ENCODE assay signal across 13 cellular contexts in the genomic region with DNA sequence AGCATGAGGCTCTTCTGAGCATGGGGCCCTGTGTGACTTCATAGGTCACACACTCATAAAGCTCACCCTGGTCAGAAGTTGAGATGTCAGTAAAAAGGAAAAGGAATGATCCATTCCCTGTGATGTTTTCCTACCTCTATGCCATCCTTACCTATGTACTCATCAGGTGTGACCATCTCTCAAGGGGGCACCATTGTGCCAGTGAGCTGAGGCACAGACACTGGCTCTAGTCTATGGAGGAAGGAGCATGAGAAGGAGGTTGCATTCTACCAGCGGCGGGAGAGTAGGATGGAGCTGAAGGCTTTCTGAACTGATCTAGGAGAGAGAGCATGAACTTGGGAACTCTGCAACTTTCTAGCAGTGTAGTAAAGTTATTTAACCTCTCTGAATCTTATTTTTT.
"Had no signal": no experiment of that assay in that cellular context is flagged by ENCODE, and none has a peak within 500 bp of the region (broad histone marks: within the 10 kb centered on the region; RNA-seq: fewer than 3 reads in every experiment).

No MANE protein-coding gene starts in this region.

- H3K27ac Mint-ChIP-seq: activated naive CD4-positive, alpha-beta T cell treated with anti-CD3 and anti-CD28 coated beads for 36 hours; naive thymus-derived CD4-positive, alpha-beta T cell; stimulated activated memory B cell treated with anti-CD40 and anti-IgM and Interleukin-4, amounts not matched to agents 10 μg/mL and 1 μg/mL and 100 μg/mL, for 72 hours had no signal

- H3K4me3 ChIP-seq: adrenal gland, lung, right atrium auricular region, tibial nerve had no signal

- H3K27ac ChIP-seq: adrenal gland, right atrium auricular region, tibial nerve had no signal

- H3K4me3 Mint-ChIP-seq: activated naive CD4-positive, alpha-beta T cell treated with anti-CD3 and anti-CD28 coated beads for 36 hours; naive thymus-derived CD4-positive, alpha-beta T cell; stimulated activated memory B cell treated with anti-CD40 and anti-IgM and Interleukin-4, amounts not matched to agents 10 μg/mL and 1 μg/mL and 100 μg/mL, for 72 hours had no signal

- H3K36me3 ChIP-seq: adrenal gland, right atrium auricular region had no signal

- H3K4me1 Mint-ChIP-seq: naive thymus-derived CD4-positive, alpha-beta T cell; stimulated activated memory B cell treated with anti-CD40 and anti-IgM and Interleukin-4, amounts not matched to agents 10 μg/mL and 1 μg/mL and 100 μg/mL, for 72 hours had no signal

- FAIRE-seq: small intestine had no signal

- H3K9me3 ChIP-seq: adrenal gland had no signal

- DNase-seq: activated CD4-positive, alpha-beta T cell treated with anti-CD3 and anti-CD28 coated beads, Interleukin-2, amount 50 U/mL, for 48 hours; activated CD8-positive, alpha-beta memory T cell treated with anti-CD3 and anti-CD28 coated beads, Interleukin-2, amount 50 U/mL, for 48 hours; activated naive CD4-positive, alpha-beta T cell treated with anti-CD3 and anti-CD28 coated beads for 36 hours; erythroblast; hippocampal formation; naive thymus-derived CD4-positive, alpha-beta T cell; small intestine had no signal

- ATAC-seq: activated CD4-positive, CD25-positive, alpha-beta regulatory T cell treated with anti-CD3 and anti-CD28 coated beads, Interleukin-2, amount 50 U/mL, for 24 hours; naive thymus-derived CD4-positive, alpha-beta T cell; stimulated activated memory B cell treated with anti-CD40 and anti-IgM and Interleukin-4, amounts not matched to agents 10 μg/mL and 1 μg/mL and 100 μg/mL, for 72 hours had no signal

- H3K27me3 ChIP-seq: adrenal gland, right atrium auricular region, tibial nerve had no signal
